20 cellular contexts compared by ENCODE assay signal in genomic region chr17:80704894-80705293, GRCh38.
DNase-seq lines count a peak whose midpoint lies in the region; ATAC-seq and TF ChIP-seq lines count a peak whose summit lies in the region.
"Had no signal": no experiment of that assay in that cellular context is flagged by ENCODE, and none has a peak within 500 bp of the region (broad histone marks: within the 10 kb centered on the region; RNA-seq: fewer than 3 reads in every experiment).

No MANE protein-coding gene starts in this region.

- peak overlapping the region; percentile 3; the same call in 1 of the 2 replicates for H3K27ac ChIP-seq in BLaER1
- H3K27ac ChIP-seq in SJSA1 = 0 out of 2 replicates have a peak overlapping the region, but pooled peaks have one; percentile 2
- H3K27ac ChIP-seq: breast epithelium, epithelial cell of prostate, gastroesophageal sphincter, tibial nerve had no signal

- no peak overlapping the region for H3K4me3 Mint-ChIP-seq in activated CD4-positive, alpha-beta T cell treated with anti-CD3 and anti-CD28 coated beads, Interleukin-2, amount 10 ng/mL, durations not matched to agents 7 days and 5 days
- peak overlapping the region in 2 of 10 donors; percentile 36 to 38 for H3K4me3 Mint-ChIP-seq in naive thymus-derived CD8-positive, alpha-beta T cell
- H3K4me3 Mint-ChIP-seq: dendritic cell treated with granulocyte-macrophage colony-stimulating factor and Interleukin-4, amounts not matched to agents 40 ng/mL and 50 ng/mL, for 4 days had no signal

- no peak overlapping the region for H3K9ac ChIP-seq in BLaER1

- H3K36me3 ChIP-seq in BLaER1 (peaks cover 24% of the 10 kb centered on the region), SJSA1 (peaks cover 11% of the 10 kb centered on the region)
- H3K36me3 ChIP-seq: breast epithelium had no signal

- H3K4me1 ChIP-seq in BLaER1 (peaks cover 49% of the 10 kb centered on the region), SJSA1 (replicated peaks) (peaks cover 41% of the 10 kb centered on the region)
- H3K4me1 ChIP-seq: breast epithelium, gastroesophageal sphincter had no signal

- H3K27me3 Mint-ChIP-seq in activated CD4-positive, alpha-beta T cell treated with anti-CD3 and anti-CD28 coated beads, Interleukin-2, amount 10 ng/mL, durations not matched to agents 7 days and 5 days = no peaks in the 10 kb centered on the region
- H3K27me3 Mint-ChIP-seq in naive thymus-derived CD8-positive, alpha-beta T cell = no peaks in the 10 kb centered on the region
- H3K27me3 Mint-ChIP-seq: dendritic cell treated with granulocyte-macrophage colony-stimulating factor and Interleukin-4, amounts not matched to agents 40 ng/mL and 50 ng/mL, for 4 days had no signal

- POLR2A ChIA-PET in activated CD4-positive, alpha-beta T cell treated with anti-CD3 and anti-CD28 coated beads, Interleukin-2, amount 10 ng/mL, durations not matched to agents 7 days and 5 days (lab: Charles Lee) = no interaction called here
- POLR2A ChIA-PET in naive thymus-derived CD8-positive, alpha-beta T cell (lab: Charles Lee) = interaction anchor here (2.2 kb wide), 2 partner anchors 8 to 26 kb away, joined by 7 to 8 read pairs; no protein-coding TSS in a partner anchor

- H3K9me3 ChIP-seq in BLaER1 (peaks cover 1% of the 10 kb centered on the region; the same call in 1 of the 2 replicates), SJSA1 (replicated peaks) (no peaks in the 10 kb centered on the region)
- H3K9me3 ChIP-seq: breast epithelium, gastroesophageal sphincter, tibial nerve had no signal

- no peak for TF ChIP-seq CTCF in GM13976 (IDR thresholded peaks at IDR 0.05; ENCODE audit: borderline replicate concordance, control extremely low read depth, extremely low read depth, insufficient read depth, missing control alignments)

- no peak overlapping the region for H3K4me3 ChIP-seq in BLaER1
- H3K4me3 ChIP-seq in SJSA1 = no peak overlapping the region
- H3K4me3 ChIP-seq: breast epithelium, gastroesophageal sphincter, tibial nerve had no signal

- DNase-seq in activated CD4-positive, alpha-beta T cell treated with anti-CD3 and anti-CD28 coated beads, Interleukin-2, amount 10 ng/mL, durations not matched to agents 7 days and 5 days = no peak
- no peak for DNase-seq in activated CD4-positive, alpha-beta T cell treated with anti-CD3 and anti-CD28 coated beads, Interleukin-2, amount 50 U/mL, for 4 hours
- no peak for DNase-seq in SJSA1 (ENCODE audit: low read depth in 1 of 2, low spot score in 2 of 2)
- no peak for DNase-seq in naive thymus-derived CD8-positive, alpha-beta T cell
- no peak for DNase-seq in NCI-H1436 (lab: John Stamatoyannopoulos, UW)
- no peak for DNase-seq in GM13976 (ENCODE audit: low spot score)
- DNase-seq: KG1, left colon, midbrain, NCI-H1092 treated with DMSO at 0.1 percent for 48 hours, NCI-H526 treated with DMSO at 0.1 percent for 48 hours, SHP77 had no signal

- CTCF ChIA-PET in activated CD4-positive, alpha-beta T cell treated with anti-CD3 and anti-CD28 coated beads, Interleukin-2, amount 10 ng/mL, durations not matched to agents 7 days and 5 days (lab: Charles Lee) = interaction anchor here (1.6 kb wide), 1 partner anchor 17 kb away, joined by 3 read pairs; no protein-coding TSS in a partner anchor

- H3K9me3 Mint-ChIP-seq in activated CD4-positive, alpha-beta T cell treated with anti-CD3 and anti-CD28 coated beads, Interleukin-2, amount 10 ng/mL, durations not matched to agents 7 days and 5 days = peaks cover 30% of the 10 kb centered on the region
- H3K9me3 Mint-ChIP-seq in naive thymus-derived CD8-positive, alpha-beta T cell = peaks cover 0 to 37% (median 7%) of the 10 kb centered on the region in 9 donors

- H3K27ac Mint-ChIP-seq in activated CD4-positive, alpha-beta T cell treated with anti-CD3 and anti-CD28 coated beads, Interleukin-2, amount 10 ng/mL, durations not matched to agents 7 days and 5 days = peak overlapping the region; percentile 1
- peak overlapping the region in 6 of 10 donors; percentile 61 to 98 (median 90) for H3K27ac Mint-ChIP-seq in naive thymus-derived CD8-positive, alpha-beta T cell
- H3K27ac Mint-ChIP-seq: dendritic cell treated with granulocyte-macrophage colony-stimulating factor and Interleukin-4, amounts not matched to agents 40 ng/mL and 50 ng/mL, for 4 days had no signal

- H4K20me1 ChIP-seq in BLaER1 = peaks cover 90% of the 10 kb centered on the region

- in situ Hi-C loops in GM13976 (cut with MboI; ENCODE audit: low sequenced_read_pairs, unreplicated experiment) = no loop called here

- peaks cover 80% of the 10 kb centered on the region for H3K4me1 Mint-ChIP-seq in activated CD4-positive, alpha-beta T cell treated with anti-CD3 and anti-CD28 coated beads, Interleukin-2, amount 10 ng/mL, durations not matched to agents 7 days and 5 days
- peaks cover 47 to 81% (median 79%) of the 10 kb centered on the region in 4 donors for H3K4me1 Mint-ChIP-seq in naive thymus-derived CD8-positive, alpha-beta T cell

- peak overlapping the region; percentile 63 for H3K4me2 ChIP-seq in BLaER1

- peaks cover 77% of the 10 kb centered on the region for H3K36me3 Mint-ChIP-seq in activated CD4-positive, alpha-beta T cell treated with anti-CD3 and anti-CD28 coated beads, Interleukin-2, amount 10 ng/mL, durations not matched to agents 7 days and 5 days (ENCODE audit: low read depth)
- H3K36me3 Mint-ChIP-seq in naive thymus-derived CD8-positive, alpha-beta T cell = peaks cover 9 to 26% (median 16%) of the 10 kb centered on the region in 3 donors

- no peak for ATAC-seq in naive thymus-derived CD8-positive, alpha-beta T cell
- ATAC-seq in HG02678 (IDR thresholded peaks at IDR 0.05; ENCODE audit: unreplicated experiment) = no peak
- ATAC-seq: gastroesophageal sphincter, HCT116, left colon had no signal

- H3K27me3 ChIP-seq in BLaER1 (no peaks in the 10 kb centered on the region), SJSA1 (replicated peaks) (no peaks in the 10 kb centered on the region)
- H3K27me3 ChIP-seq: breast epithelium, gastroesophageal sphincter, tibial nerve had no signal
